13 cellular contexts compared by ENCODE assay signal in genomic region chr20:58963922-58964321, GRCh38. TPM values are rescaled to one million over a fixed set of nuclear protein-coding genes. Genes with fewer than 3 reads are reported as not detected.
"Had no signal": no experiment of that assay in that cellular context is flagged by ENCODE, and none has a peak within 500 bp of the region (broad histone marks: within the 10 kb centered on the region; RNA-seq: fewer than 3 reads in every experiment).

No MANE protein-coding gene starts in this region.

RNA-seq across cellular contexts. Expression of gene TUBB1, which starts 55.3 kb away (rescaled TPM):
- total RNA-seq: activated CD4-positive, alpha-beta memory T cell treated with anti-CD3 and anti-CD28 coated beads for 36 hours; activated CD4-positive, alpha-beta T cell treated with anti-CD3 and anti-CD28 coated beads, Interleukin-2, amount 10 ng/mL, durations not matched to agents 24 days and 14 days; activated CD8-positive, alpha-beta memory T cell treated with anti-CD3 and anti-CD28 coated beads for 36 hours; activated CD8-positive, alpha-beta T cell treated with anti-CD3 and anti-CD28 coated beads for 36 hours; activated naive CD4-positive, alpha-beta T cell treated with anti-CD3 and anti-CD28 coated beads for 36 hours; activated naive CD8-positive, alpha-beta T cell treated with anti-CD3 and anti-CD28 coated beads for 36 hours; activated T-cell treated with anti-CD3 and anti-CD28 coated beads, Interleukin-2, amount 50 U/mL, for 4 hours; activated T-cell treated with anti-CD3 and anti-CD28 coated beads, Interleukin-2, amount 50 U/mL, for 72 hours; activated T-helper 1 cell treated with anti-CD3 and anti-CD28 coated beads, Interleukin-12 subunit alpha, Interleukin-12 subunit beta, Interleukin-2, Interleukin-4 antibody, amounts not matched to agents 30 ng/mL and 10 ng/mL and 1 ng/mL, durations not matched to agents 14 hours and 24 hours and 36 hours; astrocyte; body of pancreas; T-helper 1 cell treated with Interleukin-12 subunit alpha and Interleukin-12 subunit beta and Interleukin-4 antibody, amounts not matched to agents 30 ng/mL and 1 ng/mL, for 36 hours; T-helper 2 cell treated with Interferon-gamma antibody and Interleukin-4, amounts not matched to agents 100 ng/mL and 5 ng/mL, for 36 hours had no signal
